Comparison of ENCODE assay signal across 8 cellular contexts in genomic region chr1:156503672-156504055, GRCh38. TPM values are rescaled to one million over a fixed set of nuclear protein-coding genes. Genes with fewer than 3 reads are reported as not detected.
DNase-seq lines count a peak whose midpoint lies in the region; ATAC-seq and TF ChIP-seq lines count a peak whose summit lies in the region.

No MANE protein-coding gene starts in this region.

- no peak overlapping the region for H2AFZ ChIP-seq in smooth muscle cell (ENCODE audit: low read depth)

- CTCF ChIA-PET in activated CD4-positive, alpha-beta memory T cell treated with anti-CD3 and anti-CD28 coated beads for 36 hours (lab: Charles Lee) = interaction anchor here (1.2 to 11.4 kb wide), 5 partner anchors 14 to 83 kb away, joined by 3 to 180 read pairs (median 5); no protein-coding TSS in a partner anchor

- peaks cover 34% of the 10 kb centered on the region for H3K4me1 ChIP-seq in smooth muscle cell (ENCODE audit: low read depth)

- no peaks in the 10 kb centered on the region for H3K27me3 ChIP-seq in smooth muscle cell (ENCODE audit: low read depth)

- no peak overlapping the region for H3K4me3 ChIP-seq in smooth muscle cell

- DNase-seq in HFFc6 (no peak), glutamatergic neuron (no peak), smooth muscle cell (lab: John Stamatoyannopoulos, UW; ENCODE audit: unreplicated experiment) (no peak), AML-193 (lab: John Stamatoyannopoulos, UW) (no peak), NCI-H1092 treated with DMSO at 0.1 percent for 48 hours (lab: John Stamatoyannopoulos, UW) (no peak), NCI-H2196 (lab: John Stamatoyannopoulos, UW; ENCODE audit: unreplicated experiment) (no peak)
- DNase-seq in activated CD4-positive, alpha-beta memory T cell treated with anti-CD3 and anti-CD28 coated beads for 36 hours = no peak

- H3K27ac ChIP-seq in smooth muscle cell (ENCODE audit: low read depth) = peak overlapping the region; percentile 100

- intact Hi-C loops in activated CD4-positive, alpha-beta memory T cell treated with anti-CD3 and anti-CD28 coated beads for 36 hours (cut with micrococcal nuclease) = loop anchor here (5.0 to 10.0 kb wide), 5 partner anchors 69 to 409 kb away; partner anchors contain the start of genes CCT3, GPATCH4, IQGAP3 and PMF1

- H3K79me2 ChIP-seq in smooth muscle cell (ENCODE audit: low read depth) = peaks cover 18% of the 10 kb centered on the region

- TF ChIP-seq CTCF in HFFc6 (IDR thresholded peaks at IDR 0.05) (no peak), glutamatergic neuron (IDR thresholded peaks at IDR 0.05; ENCODE audit: partially characterized antibody, unreplicated experiment) (no peak), smooth muscle cell (IDR thresholded peaks at IDR 0.05; ENCODE audit: borderline replicate concordance, insufficient read depth, poor library complexity, severe bottlenecking) (no peak)

- H3K4me3 Mint-ChIP-seq in HFFc6 (peak overlapping the region; percentile 83), glutamatergic neuron (ENCODE audit: unreplicated experiment) (peak overlapping the region; percentile 88)
- H3K4me3 Mint-ChIP-seq in activated CD4-positive, alpha-beta memory T cell treated with anti-CD3 and anti-CD28 coated beads for 36 hours = no peak overlapping the region

- no peak for ATAC-seq in GM19351 (IDR thresholded peaks at IDR 0.05; ENCODE audit: unreplicated experiment)

- H3K27me3 Mint-ChIP-seq in HFFc6 (ENCODE audit: insufficient read depth) (peaks cover 2% of the 10 kb centered on the region), glutamatergic neuron (ENCODE audit: unreplicated experiment) (peaks cover 28% of the 10 kb centered on the region)
- H3K27me3 Mint-ChIP-seq in activated CD4-positive, alpha-beta memory T cell treated with anti-CD3 and anti-CD28 coated beads for 36 hours = no peaks in the 10 kb centered on the region

- H3K36me3 ChIP-seq in smooth muscle cell (ENCODE audit: low read depth) = no peaks in the 10 kb centered on the region

- H3K27ac Mint-ChIP-seq in HFFc6 = peak overlapping the region; percentile 97
- H3K27ac Mint-ChIP-seq in activated CD4-positive, alpha-beta memory T cell treated with anti-CD3 and anti-CD28 coated beads for 36 hours = peak overlapping the region; percentile 98
- H3K27ac Mint-ChIP-seq in glutamatergic neuron (ENCODE audit: unreplicated experiment) = peak overlapping the region; percentile 94

- POLR2A ChIA-PET in activated CD4-positive, alpha-beta memory T cell treated with anti-CD3 and anti-CD28 coated beads for 36 hours (lab: Charles Lee) = interaction anchor here (0.6 to 7.8 kb wide), 5 partner anchors 13 to 46 kb away, joined by 3 to 103 read pairs (median 3); no protein-coding TSS in a partner anchor

- H3K36me3 Mint-ChIP-seq in HFFc6 (ENCODE audit: low read depth) (no peaks in the 10 kb centered on the region), glutamatergic neuron (ENCODE audit: unreplicated experiment) (no peaks in the 10 kb centered on the region)
- no peaks in the 10 kb centered on the region for H3K36me3 Mint-ChIP-seq in activated CD4-positive, alpha-beta memory T cell treated with anti-CD3 and anti-CD28 coated beads for 36 hours

- peak overlapping the region; percentile 91 for H3K4me2 ChIP-seq in smooth muscle cell

- no peaks in the 10 kb centered on the region for H3K9me3 ChIP-seq in smooth muscle cell (replicated peaks; ENCODE audit: low read depth)

- H3K4me1 Mint-ChIP-seq in HFFc6 (ENCODE audit: low read depth) (peaks cover 60% of the 10 kb centered on the region), glutamatergic neuron (ENCODE audit: low read depth, unreplicated experiment) (peaks cover 28% of the 10 kb centered on the region)
- peaks cover 66% of the 10 kb centered on the region for H3K4me1 Mint-ChIP-seq in activated CD4-positive, alpha-beta memory T cell treated with anti-CD3 and anti-CD28 coated beads for 36 hours (ENCODE audit: low read depth)

- WGBS in smooth muscle cell (ENCODE audit: low lambda C conversion rate) = 50% methylated on average over 2 of the region's 2 CpGs

- H3F3A ChIP-seq in smooth muscle cell (ENCODE audit: low read depth) = peaks cover 24% of the 10 kb centered on the region

- peak overlapping the region; percentile 97 for H3K9ac ChIP-seq in smooth muscle cell (ENCODE audit: low read depth)

- peaks cover 18% of the 10 kb centered on the region for H4K20me1 ChIP-seq in smooth muscle cell (ENCODE audit: low read depth)

- no peaks in the 10 kb centered on the region for H3K9me3 Mint-ChIP-seq in HFFc6
- no peaks in the 10 kb centered on the region for H3K9me3 Mint-ChIP-seq in activated CD4-positive, alpha-beta memory T cell treated with anti-CD3 and anti-CD28 coated beads for 36 hours
- H3K9me3 Mint-ChIP-seq in glutamatergic neuron (ENCODE audit: unreplicated experiment) = peaks cover 25% of the 10 kb centered on the region

RNA-seq across cellular contexts. Expression of gene MEF2D, which starts 3.1 kb away (rescaled TPM):
- 10 to 100 TPM; 50.0 to 60.1 (median 56.8) TPM for total RNA-seq in HFFc6 (2021; fragmentation: NEBNext Ultra II Directional; extraction: Animal tissue kit (Norgen Biotek cat#: 25700))
- 10 to 100 TPM; 35.9 to 39.7 TPM for total RNA-seq in activated CD4-positive, alpha-beta memory T cell treated with anti-CD3 and anti-CD28 coated beads for 36 hours
- total RNA-seq in glutamatergic neuron (ENCODE audit: unreplicated experiment) (50.0 TPM), smooth muscle cell (23.2 and 24.3 TPM in 2 replicates)
- 40.5 and 45.6 TPM in 2 replicates for polyA plus RNA-seq in smooth muscle cell
